ENCODE assay signal across 13 cellular contexts in the genomic region with DNA sequence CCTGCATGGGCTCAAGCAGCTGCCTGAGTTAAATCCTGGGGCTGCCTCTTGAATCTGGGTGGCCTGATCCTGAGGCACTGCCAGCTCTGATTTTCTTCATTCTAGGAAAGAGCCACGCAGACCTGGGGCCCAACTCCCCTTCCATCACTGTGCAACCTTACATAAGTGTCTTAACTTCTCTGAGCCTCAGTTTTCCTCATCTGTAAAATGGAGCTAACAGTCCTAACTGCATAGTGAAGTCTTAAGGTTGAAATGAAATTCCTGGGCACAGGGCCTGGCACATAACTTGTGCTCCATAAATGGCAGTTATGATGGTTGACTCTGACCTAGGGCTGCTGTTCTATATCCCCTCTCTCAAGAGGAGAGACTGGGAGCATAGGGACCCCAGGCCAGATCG.
DNase-seq lines count a peak whose midpoint lies in the region; ATAC-seq, FAIRE-seq and TF ChIP-seq lines count a peak whose summit lies in the region.
"Had no signal": no experiment of that assay in that cellular context is flagged by ENCODE, and none has a peak within 500 bp of the region (broad histone marks: within the 10 kb centered on the region; RNA-seq: fewer than 3 reads in every experiment).

No MANE protein-coding gene starts in this region.

- intact Hi-C loops in K562 (cut with micrococcal nuclease) (no loop called here), posterior vena cava (cut with DNase I) (no loop called here)

- H2AFZ ChIP-seq in K562 (ENCODE audit: low read depth, low read length) (no peak overlapping the region), MM.1S (ENCODE audit: low read length) (no peak overlapping the region)

- H3K36me3 ChIP-seq in K562 (ENCODE audit: control insufficient read depth, insufficient read depth, low read length), result no peaks in the 10 kb centered on the region
- no peaks in the 10 kb centered on the region for H3K36me3 ChIP-seq in MM.1S (replicated peaks; ENCODE audit: insufficient read depth, low read length)
- H3K36me3 ChIP-seq: BLaER1 treated with 17β-estradiol and CSF1 and Interleukin-3, amounts not matched to agents 10 nM and 100 nM; HAP-1 had no signal

- peaks cover 6% of the 10 kb centered on the region; the same call in 1 of the 2 replicates for H4K20me1 ChIP-seq in K562 (replicated peaks; ENCODE audit: control insufficient read depth, insufficient read depth, low read length)
- H4K20me1 ChIP-seq in MM.1S (ENCODE audit: insufficient read depth, low read length), result no peaks in the 10 kb centered on the region
- H4K20me1 ChIP-seq: BLaER1 treated with 17β-estradiol and CSF1 and Interleukin-3, amounts not matched to agents 10 nM and 100 nM had no signal

- TF ChIP-seq CTCF in K562 (IDR thresholded peaks at IDR 0.05 in 2 of 3, conservative IDR thresholded peaks at IDR 0.05 in 1 of 3; ENCODE audit: insufficient read depth in 2 of 3, low read depth in 1 of 3, low read length in 3 of 3), result no peak
- TF ChIP-seq CTCF in MM.1S (IDR thresholded peaks at IDR 0.05; ENCODE audit: low read length), result no peak

- H3K4me1 ChIP-seq in K562 (replicated peaks in 1 of 2; ENCODE audit: control insufficient read depth in 2 of 2, insufficient read depth in 2 of 2, low read length in 2 of 2), result no peaks in the 10 kb centered on the region
- H3K4me1 ChIP-seq in MM.1S (ENCODE audit: low read length), result no peaks in the 10 kb centered on the region
- H3K4me1 ChIP-seq: HAP-1 had no signal

- no peak for TF ChIP-seq RAD21 in K562 (CRISPR knock-in tag; conservative IDR thresholded peaks at IDR 0.05 in 1 of 2, IDR thresholded peaks at IDR 0.05 in 1 of 2)

- CTCF ChIA-PET in K562 (lab: Yijun Ruan, JAX; ENCODE audit: low intra/inter-chr PET ratio), result no interaction called here

- H3F3A ChIP-seq in MM.1S (ENCODE audit: insufficient read depth, low read length), result no peaks in the 10 kb centered on the region

- H3K9me1 ChIP-seq in K562 (ENCODE audit: control insufficient read depth, insufficient read depth, low read length), result no peaks in the 10 kb centered on the region

- FAIRE-seq in K562 (lab: Jason Lieb, UNC), result no peak

- peaks cover 0 to 26% of the 10 kb centered on the region in 2 experiments; a peak in 2 of 5 replicates for H3K27me3 ChIP-seq in K562 (ENCODE audit: control insufficient read depth in 2 of 2, insufficient read depth in 2 of 2, low read length in 2 of 2)
- peaks cover 11% of the 10 kb centered on the region for H3K27me3 ChIP-seq in MM.1S (replicated peaks; ENCODE audit: insufficient read depth, low read length)
- H3K27me3 ChIP-seq: BLaER1 treated with 17β-estradiol and CSF1 and Interleukin-3, amounts not matched to agents 10 nM and 100 nM had no signal

- TF ChIP-seq EP300 in K562 (IDR thresholded peaks at IDR 0.05; ENCODE audit: low read length), result no peak

- H3K27ac ChIP-seq in K562 (ENCODE audit: extremely low read depth, low read depth, low read length), result no peak overlapping the region
- H3K27ac ChIP-seq in MM.1S (ENCODE audit: low read length), result no peak overlapping the region
- H3K27ac ChIP-seq: BLaER1 treated with 17β-estradiol and CSF1 and Interleukin-3, amounts not matched to agents 10 nM and 100 nM had no signal

- H3K4me3 ChIP-seq in K562 (no peak overlapping the region), MM.1S (ENCODE audit: low read length) (no peak overlapping the region)
- H3K4me3 ChIP-seq: BLaER1 treated with 17β-estradiol and CSF1 and Interleukin-3, amounts not matched to agents 10 nM and 100 nM; HAP-1 had no signal

- H3K4me2 ChIP-seq in K562 (ENCODE audit: insufficient read depth, low read length), result no peak overlapping the region
- H3K4me2 ChIP-seq in MM.1S (ENCODE audit: low read depth, low read length), result no peak overlapping the region
- H3K4me2 ChIP-seq: BLaER1 treated with 17β-estradiol and CSF1 and Interleukin-3, amounts not matched to agents 10 nM and 100 nM had no signal

- WGBS in K562 (ENCODE audit: insufficient coverage, low coverage, missing lambda C conversion rate), result 0% methylated on average over 2 of the region's 2 CpGs

- BruUV-seq in K562 (replicated peaks; lab: Mats Ljungman, UMichigan), result no TSS peak

- no peak overlapping the region for H3K9ac ChIP-seq in K562 (ENCODE audit: insufficient read depth in 1 of 2, low read depth in 2 of 2, low read length in 2 of 2)
- H3K9ac ChIP-seq in MM.1S (ENCODE audit: low read length), result no peak overlapping the region
- H3K9ac ChIP-seq: BLaER1 treated with 17β-estradiol and CSF1 and Interleukin-3, amounts not matched to agents 10 nM and 100 nM had no signal

- in situ Hi-C loops in K562 (cut with MboI), result no loop called here

- H3K9me3 ChIP-seq in K562 (replicated peaks; ENCODE audit: control insufficient read depth, insufficient read depth, low read depth, low read length) (no peaks in the 10 kb centered on the region), MM.1S (replicated peaks; ENCODE audit: insufficient read depth, low read length) (no peaks in the 10 kb centered on the region)
- H3K9me3 ChIP-seq: HAP-1 had no signal

- ATAC-seq in K562 (no peak), HG03520 (IDR thresholded peaks at IDR 0.05; ENCODE audit: unreplicated experiment) (no peak)
- ATAC-seq: CD8-positive, alpha-beta T cell had no signal

- TF ChIP-seq POLR2A in K562 (conservative IDR thresholded peaks at IDR 0.05), result no peak

- H3K79me2 ChIP-seq in K562 (ENCODE audit: control insufficient read depth, insufficient read depth, low read length) (no peaks in the 10 kb centered on the region), MM.1S (ENCODE audit: low read length) (no peaks in the 10 kb centered on the region)

- DNase-seq in K562 (ENCODE audit: extremely low read depth in 1 of 4, low spot score in 3 of 4) (no peak), islet precursor cell (peak; percentile 21), posterior vena cava (ENCODE audit: low spot score) (peak; percentile 38), T1000 (lab: John Stamatoyannopoulos, UW) (no peak), MM.1S (no peak)
- DNase-seq: Calu3; CD8-positive, alpha-beta T cell; DMS79 treated with DMSO at 0.1 percent for 48 hours; GF-D8; GOT3 had no signal

- no peaks in the 10 kb centered on the region for H3K9me2 ChIP-seq in MM.1S (replicated peaks; ENCODE audit: insufficient read depth, low read length)

- POLR2A ChIA-PET in K562 (lab: Yijun Ruan, JAX), result no interaction called here

TF ChIP-seq in K562, 482 proteins besides CTCF, POLR2A, EP300 and RAD21:
- peak; percentile 82 for TF ChIP-seq RBM25 (IDR thresholded peaks at IDR 0.05; ENCODE audit: low read depth, low read length, severe bottlenecking)
- TF ChIP-seq BCOR (IDR thresholded peaks at IDR 0.05), result 0 out of 2 replicates have a peak, but pooled peaks have one; percentile 40
- no peak for TF ChIP-seq CREM (IDR thresholded peaks at IDR 0.05; ENCODE audit: low read depth)
- TF ChIP-seq RBFOX2 (IDR thresholded peaks at IDR 0.05; ENCODE audit: low read depth, low read length), result no peak

Comparison
In these comparisons a context has a peak if more than half of its experiments do, and no peak if none do; other contexts are left out.
1. DNase-seq: peak in islet precursor cell (single experiment) and posterior vena cava (single experiment); none in K562 (0 of 4), T1000 (single experiment) and MM.1S (single experiment).